Comparison of ENCODE assay signal across 9 cellular contexts in genomic region chr19:2648528-2648937, GRCh38. TPM values are rescaled to one million over a fixed set of nuclear protein-coding genes. Genes with fewer than 3 reads are reported as not detected.
DNase-seq lines count a peak whose midpoint lies in the region; ATAC-seq and TF ChIP-seq lines count a peak whose summit lies in the region.
"Had no signal": no experiment of that assay in that cellular context is flagged by ENCODE, and none has a peak within 500 bp of the region (broad histone marks: within the 10 kb centered on the region; RNA-seq: fewer than 3 reads in every experiment).

No MANE protein-coding gene starts in this region.

- peaks cover under 1% of the 10 kb centered on the region for H3K4me1 Mint-ChIP-seq in Calu3 (ENCODE audit: low read depth, unreplicated experiment)
- H3K4me1 Mint-ChIP-seq in naive thymus-derived CD4-positive, alpha-beta T cell = peaks cover 0 to 2% (median 0%) of the 10 kb centered on the region in 7 donors
- H3K4me1 Mint-ChIP-seq in stimulated activated effector memory CD8-positive, alpha-beta T cell treated with anti-CD3 and anti-CD28 coated beads, Interleukin-12 subunit alpha, Interleukin-12 subunit beta, amount 100 ng/mL, for 72 hours = no peaks in the 10 kb centered on the region

- H3K36me3 ChIP-seq in OCI-LY1 (ENCODE audit: insufficient read depth, low read length) = no peaks in the 10 kb centered on the region
- no peaks in the 10 kb centered on the region for H3K36me3 ChIP-seq in naive thymus-derived CD4-positive, alpha-beta T cell (ENCODE audit: control insufficient read depth in 2 of 3, insufficient read depth in 3 of 3, low read length in 3 of 3)

- no TSS peak for BruUV-seq in Calu3 (replicated peaks; lab: Mats Ljungman, UMichigan)

- H3K27ac ChIP-seq in OCI-LY1 (ENCODE audit: low read depth, low read length, poor library complexity, severe bottlenecking) (no peak overlapping the region), epithelial cell of prostate (no peak overlapping the region)
- no peak overlapping the region for H3K27ac ChIP-seq in naive thymus-derived CD4-positive, alpha-beta T cell (ENCODE audit: low read depth, low read length)

- CTCF ChIA-PET in Calu3 (lab: Charles Lee) = interaction anchor here (0.6 to 1.5 kb wide), 6 partner anchors 28 to 302 kb away, joined by 3 to 17 read pairs (median 6); no protein-coding TSS in a partner anchor
- CTCF ChIA-PET in naive thymus-derived CD4-positive, alpha-beta T cell (lab: Charles Lee) = interaction anchor here (0.6 to 3.9 kb wide), 26 partner anchors 9 to 455 kb away, joined by 3 to 44 read pairs (median 3); partner anchors contain the start of genes SGTA and ZNF556

- no peaks in the 10 kb centered on the region for H3K79me2 ChIP-seq in OCI-LY1 (ENCODE audit: insufficient read depth, low read length)

- no peak overlapping the region for H3K4me3 Mint-ChIP-seq in Calu3 (ENCODE audit: low read depth, unreplicated experiment)
- no peak overlapping the region for H3K4me3 Mint-ChIP-seq in naive thymus-derived CD4-positive, alpha-beta T cell
- H3K4me3 Mint-ChIP-seq in stimulated activated effector memory CD8-positive, alpha-beta T cell treated with anti-CD3 and anti-CD28 coated beads, Interleukin-12 subunit alpha, Interleukin-12 subunit beta, amount 100 ng/mL, for 72 hours = no peak overlapping the region
- H3K4me3 Mint-ChIP-seq: T-helper 1 cell treated with Interleukin-12 subunit alpha and Interleukin-12 subunit beta and Interleukin-4 antibody, amounts not matched to agents 30 μg/mL and 1 μg/mL, for 36 hours had no signal

- no peaks in the 10 kb centered on the region for H3K9me2 ChIP-seq in OCI-LY1 (ENCODE audit: low read depth, low read length)

- ATAC-seq in naive thymus-derived CD4-positive, alpha-beta T cell = peak; percentile 95
- peak; percentile 72 for ATAC-seq in stimulated activated effector memory CD8-positive, alpha-beta T cell treated with anti-CD3 and anti-CD28 coated beads, Interleukin-12 subunit alpha, Interleukin-12 subunit beta, amount 100 ng/mL, for 72 hours
- no peak for ATAC-seq in HG03095 (IDR thresholded peaks at IDR 0.05; ENCODE audit: unreplicated experiment)

- peaks cover 6% of the 10 kb centered on the region for H3K4me1 ChIP-seq in OCI-LY1 (ENCODE audit: insufficient read depth, low read length, severe bottlenecking)
- H3K4me1 ChIP-seq in naive thymus-derived CD4-positive, alpha-beta T cell (ENCODE audit: control insufficient read depth in 2 of 2, insufficient read depth in 2 of 2, low read length in 2 of 2) = no peaks in the 10 kb centered on the region

- no peaks in the 10 kb centered on the region for H3K36me3 Mint-ChIP-seq in Calu3 (ENCODE audit: insufficient read depth, unreplicated experiment)
- H3K36me3 Mint-ChIP-seq in naive thymus-derived CD4-positive, alpha-beta T cell = peaks cover 0 to 5% (median 0%) of the 10 kb centered on the region in 5 donors
- no peaks in the 10 kb centered on the region for H3K36me3 Mint-ChIP-seq in stimulated activated effector memory CD8-positive, alpha-beta T cell treated with anti-CD3 and anti-CD28 coated beads, Interleukin-12 subunit alpha, Interleukin-12 subunit beta, amount 100 ng/mL, for 72 hours

- intact Hi-C loops in Calu3 (cut with micrococcal nuclease; ENCODE audit: unreplicated experiment) = loop anchor here (2.0 kb wide), 1 partner anchor 100 kb away; no protein-coding TSS in a partner anchor
- intact Hi-C loops in naive thymus-derived CD4-positive, alpha-beta T cell (cut with micrococcal nuclease) = loop anchor here (1.0 to 2.0 kb wide), 4 partner anchors 92 to 302 kb away; partner anchors contain the start of gene SLC39A3 (in 2 of the 2)

- POLR2A ChIA-PET in naive thymus-derived CD4-positive, alpha-beta T cell (lab: Charles Lee) = interaction anchor here (0.6 to 2.6 kb wide), 4 partner anchors 19 to 405 kb away, joined by 3 to 8 read pairs (median 4); partner anchors contain the start of gene GADD45B

- no peak overlapping the region for H2AFZ ChIP-seq in OCI-LY1 (ENCODE audit: low read length)

- H3F3A ChIP-seq in OCI-LY1 (ENCODE audit: insufficient read depth, low read length) = no peaks in the 10 kb centered on the region

- H3K4me2 ChIP-seq in OCI-LY1 (ENCODE audit: low read length) = no peak overlapping the region

- H4K20me1 ChIP-seq in OCI-LY1 (ENCODE audit: insufficient read depth, low read length) = no peaks in the 10 kb centered on the region

- no peaks in the 10 kb centered on the region for H3K9me3 Mint-ChIP-seq in Calu3 (ENCODE audit: low read depth, unreplicated experiment)
- peaks cover 0 to 3% (median 0%) of the 10 kb centered on the region in 11 donors for H3K9me3 Mint-ChIP-seq in naive thymus-derived CD4-positive, alpha-beta T cell
- H3K9me3 Mint-ChIP-seq in stimulated activated effector memory CD8-positive, alpha-beta T cell treated with anti-CD3 and anti-CD28 coated beads, Interleukin-12 subunit alpha, Interleukin-12 subunit beta, amount 100 ng/mL, for 72 hours = no peaks in the 10 kb centered on the region
- H3K9me3 Mint-ChIP-seq: T-helper 1 cell treated with Interleukin-12 subunit alpha and Interleukin-12 subunit beta and Interleukin-4 antibody, amounts not matched to agents 30 μg/mL and 1 μg/mL, for 36 hours had no signal

- H3K27me3 Mint-ChIP-seq in Calu3 (ENCODE audit: unreplicated experiment) = peaks cover 36% of the 10 kb centered on the region
- peaks cover 0 to 2% (median 0%) of the 10 kb centered on the region in 5 donors for H3K27me3 Mint-ChIP-seq in naive thymus-derived CD4-positive, alpha-beta T cell

- peaks cover 7% of the 10 kb centered on the region; the same call in 1 of the 2 replicates for H3K27me3 ChIP-seq in OCI-LY1 (ENCODE audit: insufficient read depth, low read length)
- no peaks in the 10 kb centered on the region for H3K27me3 ChIP-seq in naive thymus-derived CD4-positive, alpha-beta T cell (ENCODE audit: control insufficient read depth in 2 of 2, insufficient read depth in 2 of 2, low read length in 2 of 2)

- H3K9me3 ChIP-seq in OCI-LY1 (ENCODE audit: low read length) = no peaks in the 10 kb centered on the region
- H3K9me3 ChIP-seq in naive thymus-derived CD4-positive, alpha-beta T cell (ENCODE audit: control insufficient read depth in 2 of 3, low read length in 3 of 3) = no peaks in the 10 kb centered on the region

- no peak overlapping the region for H3K4me3 ChIP-seq in OCI-LY1 (ENCODE audit: low read depth, low read length, poor library complexity, severe bottlenecking)
- no peak overlapping the region for H3K4me3 ChIP-seq in naive thymus-derived CD4-positive, alpha-beta T cell (ENCODE audit: low read length)

- peak; percentile 84 for TF ChIP-seq CTCF in Calu3 (IDR thresholded peaks at IDR 0.05; ENCODE audit: unreplicated experiment)
- peak; percentile 93 for TF ChIP-seq CTCF in OCI-LY1 (IDR thresholded peaks at IDR 0.05; ENCODE audit: low read length)

- H3K9ac ChIP-seq in OCI-LY1 (ENCODE audit: low read length) = no peak overlapping the region

- no peak overlapping the region for H3K27ac Mint-ChIP-seq in Calu3 (ENCODE audit: unreplicated experiment)
- no peak overlapping the region for H3K27ac Mint-ChIP-seq in naive thymus-derived CD4-positive, alpha-beta T cell
- H3K27ac Mint-ChIP-seq in stimulated activated effector memory CD8-positive, alpha-beta T cell treated with anti-CD3 and anti-CD28 coated beads, Interleukin-12 subunit alpha, Interleukin-12 subunit beta, amount 100 ng/mL, for 72 hours = no peak overlapping the region
- H3K27ac Mint-ChIP-seq: T-helper 1 cell treated with Interleukin-12 subunit alpha and Interleukin-12 subunit beta and Interleukin-4 antibody, amounts not matched to agents 30 μg/mL and 1 μg/mL, for 36 hours had no signal

- DNase-seq in Calu3 (peak; percentile 79), HuH-7 (ENCODE audit: low spot score) (peak; percentile 85), epithelial cell of prostate (ENCODE audit: low read depth, low spot score) (peak; percentile 40)
- DNase-seq in activated CD8-positive, alpha-beta memory T cell treated with anti-CD3 and anti-CD28 coated beads, Interleukin-2, amount 50 U/mL, for 24 hours (ENCODE audit: extremely low read depth) = peak; percentile 51
- peak; percentile 56 to 78 (median 71) for DNase-seq in naive thymus-derived CD4-positive, alpha-beta T cell
- peak; percentile 62 to 81 for DNase-seq in stimulated activated effector memory CD8-positive, alpha-beta T cell treated with anti-CD3 and anti-CD28 coated beads, Interleukin-12 subunit alpha, Interleukin-12 subunit beta, amount 100 ng/mL, for 72 hours (ENCODE audit: low spot score in 2 of 2)

RNA-seq across cellular contexts. Expression of gene GNG7, which starts 54.0 kb away (rescaled TPM):
- 0.87 and 0.91 TPM in 2 replicates for total RNA-seq in Calu3 (2022)
- 1 to 10 TPM in 4 of 5 experiments, under 1 TPM in 1; 0.31 to 6.8 (median 6.6) TPM for total RNA-seq in naive thymus-derived CD4-positive, alpha-beta T cell
- 1 to 10 TPM; 3.2 to 4.1 TPM for polyA plus RNA-seq in naive thymus-derived CD4-positive, alpha-beta T cell
